Comparison of ENCODE assay signal across 9 cellular contexts in genomic region chr20:63639093-63639860, GRCh38. TPM values are rescaled to one million over a fixed set of nuclear protein-coding genes. Genes with fewer than 3 reads are reported as not detected.
DNase-seq lines count a peak whose midpoint lies in the region; ATAC-seq and TF ChIP-seq lines count a peak whose summit lies in the region.
"Had no signal": no experiment of that assay in that cellular context is flagged by ENCODE, and none has a peak within 500 bp of the region (broad histone marks: within the 10 kb centered on the region; RNA-seq: fewer than 3 reads in every experiment).

No MANE protein-coding gene starts in this region.

- peaks cover 11% of the 10 kb centered on the region for H3F3A ChIP-seq in DOHH2 (ENCODE audit: control insufficient read depth, insufficient read depth)

- no peak overlapping the region for H3K4me3 Mint-ChIP-seq in WTC11
- peak overlapping the region; percentile 82 for H3K4me3 Mint-ChIP-seq in central memory CD8-positive, alpha-beta T cell
- no peak overlapping the region for H3K4me3 Mint-ChIP-seq in mesothelial cell of epicardium
- H3K4me3 Mint-ChIP-seq: brain had no signal

- no peaks in the 10 kb centered on the region for H3K27me3 ChIP-seq in DOHH2 (ENCODE audit: control insufficient read depth, low read length)
- H3K27me3 ChIP-seq in spleen (replicated peaks in 1 of 7): no peaks in the 10 kb centered on the region

- no peaks in the 10 kb centered on the region for H3K79me2 ChIP-seq in DOHH2 (ENCODE audit: control insufficient read depth, low read length)

- no peaks in the 10 kb centered on the region for H4K20me1 ChIP-seq in DOHH2 (ENCODE audit: control insufficient read depth, insufficient read depth, low read depth, low read length)

- WGBS in spleen, 5 donors: 30 to 43% (median 32%) methylated on average over 12 to 15 of the region's 15 CpGs

- H3K27me3 Mint-ChIP-seq in WTC11 (ENCODE audit: low read depth) (no peaks in the 10 kb centered on the region), mesothelial cell of epicardium (ENCODE audit: low read depth) (no peaks in the 10 kb centered on the region)
- H3K27me3 Mint-ChIP-seq in central memory CD8-positive, alpha-beta T cell: no peaks in the 10 kb centered on the region

- peak in 1 of 3 donors; percentile 38 for TF ChIP-seq POLR2A in spleen (IDR thresholded peaks at IDR 0.05)

- H3K9me3 Mint-ChIP-seq in WTC11: no peaks in the 10 kb centered on the region
- H3K9me3 Mint-ChIP-seq in central memory CD8-positive, alpha-beta T cell: no peaks in the 10 kb centered on the region
- no peaks in the 10 kb centered on the region for H3K9me3 Mint-ChIP-seq in mesothelial cell of epicardium
- H3K9me3 Mint-ChIP-seq: brain had no signal

- peak overlapping the region; percentile 91; the same call in 1 of the 2 replicates for H3K27ac Mint-ChIP-seq in WTC11
- peak overlapping the region; percentile 100 for H3K27ac Mint-ChIP-seq in central memory CD8-positive, alpha-beta T cell (ENCODE audit: low read depth)
- no peak overlapping the region for H3K27ac Mint-ChIP-seq in mesothelial cell of epicardium

- H3K4me1 Mint-ChIP-seq in WTC11 (peaks cover 9% of the 10 kb centered on the region), mesothelial cell of epicardium (peaks cover 3% of the 10 kb centered on the region)
- peaks cover 36% of the 10 kb centered on the region for H3K4me1 Mint-ChIP-seq in central memory CD8-positive, alpha-beta T cell

- no peak for ATAC-seq in WTC11
- ATAC-seq in central memory CD8-positive, alpha-beta T cell (replicated peaks; ENCODE audit: extremely low read depth, poor library complexity, severe bottlenecking): peak; percentile 28

- H3K36me3 Mint-ChIP-seq in WTC11: no peaks in the 10 kb centered on the region
- H3K36me3 Mint-ChIP-seq in central memory CD8-positive, alpha-beta T cell (ENCODE audit: insufficient read depth): peaks cover 30% of the 10 kb centered on the region
- H3K36me3 Mint-ChIP-seq in mesothelial cell of epicardium: no peaks in the 10 kb centered on the region
- H3K36me3 Mint-ChIP-seq: brain had no signal

- H3K9me2 ChIP-seq in DOHH2 (replicated peaks; ENCODE audit: control insufficient read depth, low read length): no peaks in the 10 kb centered on the region

- no peaks in the 10 kb centered on the region for H3K9me3 ChIP-seq in DOHH2 (ENCODE audit: control insufficient read depth, insufficient read depth, low read length)
- no peaks in the 10 kb centered on the region for H3K9me3 ChIP-seq in spleen

- DNase-seq in WTC11 (ENCODE audit: low spot score) (no peak), spleen (peak; percentile 97), HCEC 1CT (no peak), cerebellar nuclear complex (lab: John Stamatoyannopoulos, UW) (no peak), mesothelial cell of epicardium (ENCODE audit: low spot score in 2 of 2, unreplicated experiment in 2 of 2) (no peak), globus pallidus (ENCODE audit: low spot score) (no peak)
- DNase-seq in central memory CD8-positive, alpha-beta T cell (ENCODE audit: low spot score in 2 of 2): peak in 1 of 2 donors; percentile 63

- H3K4me3 ChIP-seq in DOHH2 (ENCODE audit: low read length) (peak overlapping the region; percentile 52), spleen (peak overlapping the region in 7 of 8 donors; percentile 35 to 87 (median 65))

- H3K4me2 ChIP-seq in DOHH2 (ENCODE audit: low read length): peak overlapping the region; percentile 69

- peak overlapping the region; percentile 62 for H3K27ac ChIP-seq in DOHH2 (ENCODE audit: low read depth, low read length)
- H3K27ac ChIP-seq in spleen: peak overlapping the region; percentile 75 to 100 (median 92)

- CTCF ChIA-PET in WTC11 (lab: Charles Lee): no interaction called here

- intact Hi-C loops in spleen (cut with DNase I; ENCODE audit: low total_unique reads): no loop called here

- peaks cover 65% of the 10 kb centered on the region for H3K4me1 ChIP-seq in DOHH2 (ENCODE audit: control insufficient read depth, low read length)
- H3K4me1 ChIP-seq in spleen: peaks cover 40 to 84% (median 69%) of the 10 kb centered on the region in 6 donors

- TF ChIP-seq CTCF in DOHH2 (IDR thresholded peaks at IDR 0.05; ENCODE audit: low read depth, low read length, poor library complexity, severe bottlenecking): no peak
- TF ChIP-seq CTCF in WTC11 (IDR thresholded peaks at IDR 0.05): no peak
- TF ChIP-seq CTCF in spleen (IDR thresholded peaks at IDR 0.05 in 8 of 11, conservative IDR thresholded peaks at IDR 0.05 in 3 of 11): no peak
- no peak for TF ChIP-seq CTCF in mesothelial cell of epicardium (IDR thresholded peaks at IDR 0.05; ENCODE audit: unreplicated experiment)

- H3K36me3 ChIP-seq in DOHH2 (ENCODE audit: control insufficient read depth, low read length): no peaks in the 10 kb centered on the region
- peaks cover 0 to 13% (median 0%) of the 10 kb centered on the region in 6 donors for H3K36me3 ChIP-seq in spleen

- POLR2A ChIA-PET in WTC11 (lab: Charles Lee): no interaction called here

TF ChIP-seq in WTC11, 78 proteins besides CTCF, POLR2A, EP300 and RAD21:
- TF ChIP-seq, protein P1, sequence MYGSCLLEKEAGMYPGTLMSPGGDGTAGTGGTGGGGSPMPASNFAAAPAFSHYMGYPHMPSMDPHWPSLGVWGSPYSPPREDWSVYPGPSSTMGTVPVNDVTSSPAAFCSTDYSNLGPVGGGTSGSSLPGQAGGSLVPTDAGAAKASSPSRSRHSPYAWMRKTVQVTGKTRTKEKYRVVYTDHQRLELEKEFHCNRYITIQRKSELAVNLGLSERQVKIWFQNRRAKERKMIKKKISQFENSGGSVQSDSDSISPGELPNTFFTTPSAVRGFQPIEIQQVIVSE (CRISPR knock-in tag; IDR thresholded peaks at IDR 0.05; ENCODE audit: borderline replicate concordance): no peak
TF ChIP-seq in WTC11: peak in this region for 0.

RNA-seq across cellular contexts. Expression of gene GMEB2, which starts 12.4 kb away (rescaled TPM):
- total RNA-seq in WTC11 (2021): 14.1 to 14.8 TPM (median 14.2 TPM) in 3 replicates
- total RNA-seq in spleen: 10 to 100 TPM; 11.1 to 15.0 (median 13.9) TPM
- 10 to 100 TPM in 2 of 3 donors, 1 to 10 TPM in 1; 8.6 to 12.9 (median 10.4) TPM for polyA plus RNA-seq in spleen
- total RNA-seq in mesothelial cell of epicardium: 16.1 to 17.2 TPM (median 17.0 TPM) in 3 replicates

RNA-seq across cellular contexts. Expression of gene STMN3, which starts 13.9 kb away (rescaled TPM):
- total RNA-seq in WTC11 (2021) (53.0 to 65.6 TPM (median 53.4 TPM) in 3 replicates), spleen (10 to 100 TPM; 16.1 to 57.0 (median 44.0) TPM), mesothelial cell of epicardium (29.9 to 34.1 TPM (median 32.1 TPM) in 3 replicates)
- 10 to 100 TPM; 21.2 to 38.9 (median 24.6) TPM for polyA plus RNA-seq in spleen

RNA-seq across cellular contexts. Expression of gene RTEL1, which starts 18.8 kb away (rescaled TPM):
- 39.3 to 44.9 TPM (median 40.5 TPM) in 3 replicates for total RNA-seq in WTC11 (2021)
- total RNA-seq in spleen: 10 to 100 TPM; 36.4 to 49.8 (median 43.2) TPM
- polyA plus RNA-seq in spleen: 10 to 100 TPM in 2 of 3 donors, 1 to 10 TPM in 1; 7.3 to 23.1 (median 19.1) TPM
- total RNA-seq in mesothelial cell of epicardium: 38.7 to 45.2 TPM (median 42.2 TPM) in 3 replicates

RNA-seq across cellular contexts. Expression of gene TNFRSF6B, which starts 57.2 kb away (rescaled TPM):
- not detected in 3 replicates for total RNA-seq in WTC11 (2021)
- 100 to 1,000 TPM in 1 of 7 donors, 10 to 100 TPM in 5, 1 to 10 TPM in 1; 8.9 to 104 (median 41.0) TPM for total RNA-seq in spleen
- 10 to 100 TPM; 12.3 to 28.1 (median 23.8) TPM for polyA plus RNA-seq in spleen
- 1.6 TPM in 1 of 3 replicates, not detected in the others for total RNA-seq in mesothelial cell of epicardium
